In the genomic region with DNA sequence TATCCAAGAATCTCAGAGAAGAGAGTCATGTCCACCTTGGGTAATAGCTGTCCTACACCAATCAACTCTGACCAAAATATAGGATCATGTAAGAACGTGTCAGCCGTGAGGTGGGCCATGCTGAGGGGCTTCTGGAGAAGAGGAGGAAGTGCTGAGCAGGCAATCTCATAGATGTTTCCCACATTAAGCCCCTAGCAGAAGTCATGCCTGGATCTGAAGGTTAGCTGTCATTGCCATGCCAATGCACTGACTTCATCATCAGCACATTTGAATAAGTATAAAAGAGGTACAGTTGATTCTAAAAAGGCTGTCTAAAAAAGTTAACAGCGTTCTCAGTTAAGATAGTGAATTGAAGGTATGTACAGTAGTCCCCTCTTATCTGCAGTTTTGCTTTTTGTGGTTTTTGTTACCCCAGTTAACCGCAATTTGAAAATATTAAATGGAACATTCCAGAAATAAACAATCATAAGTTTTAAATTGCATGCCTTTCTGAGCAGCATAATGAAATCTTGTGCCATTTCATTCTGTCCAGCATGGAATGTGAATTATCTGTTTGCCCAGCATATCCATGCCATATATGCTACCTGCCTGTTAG, we compare ENCODE assay signal across 18 cellular contexts.
DNase-seq lines count a peak whose midpoint lies in the region; ATAC-seq, FAIRE-seq and TF ChIP-seq lines count a peak whose summit lies in the region.
"Had no signal": no experiment of that assay in that cellular context is flagged by ENCODE, and none has a peak within 500 bp of the region (broad histone marks: within the 10 kb centered on the region; RNA-seq: fewer than 3 reads in every experiment).

No MANE protein-coding gene starts in this region.

- H3K79me1 ChIP-seq in neuronal stem cell (ENCODE audit: low read depth, low read length): no peaks in the 10 kb centered on the region

- H3K9ac ChIP-seq in HepG2 (ENCODE audit: insufficient read depth, low read depth, low read length) (no peak overlapping the region), neuronal stem cell (ENCODE audit: low read depth, low read length, poor library complexity) (no peak overlapping the region)

- in situ Hi-C loops in HepG2 (cut with HindIII; ENCODE audit: extremely low pct_ligation_motif_present, low pct_unique_long_range_greater_than_20kb): loop anchor here (5.0 kb wide), 2 partner anchors 116 to 134 kb away; partner anchors contain the start of gene EHBP1

- H4K91ac ChIP-seq in neuronal stem cell (ENCODE audit: low read depth, low read length, poor library complexity): no peak overlapping the region

- H2BK120ac ChIP-seq in neuronal stem cell (ENCODE audit: low read depth, low read length): no peak overlapping the region

- POLR2A ChIA-PET in HepG2 (lab: Yijun Ruan, JAX): interaction anchor here (1.2 kb wide), 1 partner anchor 33 kb away, joined by 6 read pairs; no protein-coding TSS in a partner anchor
- POLR2A ChIA-PET in naive thymus-derived CD8-positive, alpha-beta T cell (lab: Charles Lee): no interaction called here

- no peak for DNase-seq in HepG2 (ENCODE audit: low spot score)
- DNase-seq in right lobe of liver: no peak
- peak; percentile 42 for DNase-seq in astrocyte of the hippocampus (ENCODE audit: low read depth, low spot score)
- peak; percentile 56 for DNase-seq in iris pigment epithelial cell (ENCODE audit: low read depth)
- no peak for DNase-seq in substantia nigra (lab: John Stamatoyannopoulos, UW)
- DNase-seq in neuronal stem cell (ENCODE audit: low spot score): no peak
- no peak for DNase-seq in naive thymus-derived CD8-positive, alpha-beta T cell
- DNase-seq in hepatic stellate cell (ENCODE audit: low spot score): no peak
- DNase-seq: CD4-positive, alpha-beta T cell; DMS153; KG1; NCI-H1417; NCI-H187; NCI-H2107; NCI-H510A treated with DMSO at 0.1 percent for 48 hours; SHP77 had no signal

- H3K36me3 ChIP-seq in HepG2 (replicated peaks in 1 of 2; ENCODE audit: control insufficient read depth in 1 of 2, insufficient read depth in 2 of 2, low read length in 2 of 2): no peaks in the 10 kb centered on the region
- no peaks in the 10 kb centered on the region for H3K36me3 ChIP-seq in right lobe of liver
- H3K36me3 ChIP-seq in neuronal stem cell (replicated peaks in 1 of 2; ENCODE audit: control insufficient read depth in 2 of 2, insufficient read depth in 2 of 2, low read length in 2 of 2): no peaks in the 10 kb centered on the region

- no peak for FAIRE-seq in HepG2 (lab: Jason Lieb, UNC)
- FAIRE-seq: GM12891, H1 had no signal

- no peak overlapping the region for H2BK15ac ChIP-seq in neuronal stem cell (ENCODE audit: low read length)

- peaks cover 95% of the 10 kb centered on the region for H3K4me1 ChIP-seq in HepG2 (ENCODE audit: insufficient read depth, low read length)
- H3K4me1 ChIP-seq in right lobe of liver: peaks cover 0 to 9% (median 3%) of the 10 kb centered on the region in 4 donors
- peaks cover 5 to 6% of the 10 kb centered on the region in 2 donors for H3K4me1 ChIP-seq in neuronal stem cell (ENCODE audit: control insufficient read depth in 2 of 2, insufficient read depth in 1 of 2, low read depth in 1 of 2, low read length in 2 of 2)

- H3K4ac ChIP-seq in neuronal stem cell (ENCODE audit: low read length): no peak overlapping the region

- no peaks in the 10 kb centered on the region for H4K20me1 ChIP-seq in HepG2 (ENCODE audit: insufficient read depth, low read length)

- no peaks in the 10 kb centered on the region for H3K9me3 Mint-ChIP-seq in naive thymus-derived CD8-positive, alpha-beta T cell
- H3K9me3 Mint-ChIP-seq: CD4-positive, alpha-beta T cell had no signal

- TF ChIP-seq CTCF in HepG2 (CRISPR knock-in tag; IDR thresholded peaks at IDR 0.05): no peak
- no peak for TF ChIP-seq CTCF in right lobe of liver (IDR thresholded peaks at IDR 0.05)

- no peak for TF ChIP-seq EP300 in HepG2 (IDR thresholded peaks at IDR 0.05; ENCODE audit: low read depth in 2 of 2, low read length in 2 of 2)
- TF ChIP-seq EP300 in HepG2 (CRISPR knock-in tag; IDR thresholded peaks at IDR 0.05; ENCODE audit: borderline replicate concordance): no peak

- no peak overlapping the region for H2BK5ac ChIP-seq in neuronal stem cell (ENCODE audit: low read length)

- H2AFZ ChIP-seq in HepG2 (ENCODE audit: low read length): no peak overlapping the region
- no peak overlapping the region for H2AFZ ChIP-seq in neuronal stem cell (ENCODE audit: low read length)

- no peak overlapping the region for H3K18ac ChIP-seq in neuronal stem cell (ENCODE audit: low read length)

- WGBS in HepG2 (ENCODE audit: low lambda C conversion rate): 97% methylated on average over 4 of the region's 4 CpGs
- WGBS in right lobe of liver (ENCODE audit: insufficient coverage, low coverage, low lambda C conversion rate, missing lambda C conversion rate): 90% methylated on average over 4 of the region's 4 CpGs
- WGBS in neuronal stem cell (ENCODE audit: extremely low coverage in 2 of 2, insufficient read length in 2 of 2, insufficient replicate concordance in 1 of 2), 2 donors: no CpG with 5 or more reads among the region's 4 CpGs

- H3K79me2 ChIP-seq in HepG2 (ENCODE audit: insufficient read depth, low read length): no peaks in the 10 kb centered on the region

- H3K27ac ChIP-seq in HepG2 (ENCODE audit: extremely low read length, insufficient read depth, low read length) (no peak overlapping the region), right lobe of liver (no peak overlapping the region), substantia nigra (ENCODE audit: low read depth, low read length, poor library complexity, severe bottlenecking) (no peak overlapping the region), neuronal stem cell (replicated peaks; ENCODE audit: low read length) (no peak overlapping the region)

- H3K14ac ChIP-seq in neuronal stem cell (ENCODE audit: low read length): no peak overlapping the region

- no peaks in the 10 kb centered on the region for H3K36me3 Mint-ChIP-seq in naive thymus-derived CD8-positive, alpha-beta T cell

- no peak overlapping the region for H3K23ac ChIP-seq in neuronal stem cell (ENCODE audit: low read depth, low read length, poor library complexity)

- no peak overlapping the region for H3K4me3 ChIP-seq in HepG2 (replicated peaks in 1 of 3; ENCODE audit: insufficient read depth in 1 of 3, low read depth in 2 of 3, low read length in 3 of 3)
- H3K4me3 ChIP-seq in right lobe of liver: no peak overlapping the region
- no peak overlapping the region for H3K4me3 ChIP-seq in neuronal stem cell (ENCODE audit: low read length in 2 of 2)

- H3K9me3 ChIP-seq in HepG2 (ENCODE audit: low read length) (no peaks in the 10 kb centered on the region), right lobe of liver (no peaks in the 10 kb centered on the region), neuronal stem cell (replicated peaks in 1 of 2; ENCODE audit: control insufficient read depth in 2 of 2, insufficient read depth in 1 of 2, low read depth in 1 of 2, low read length in 2 of 2) (no peaks in the 10 kb centered on the region)

- peaks cover 0 to 4% (median under 1%) of the 10 kb centered on the region in 4 donors for H3K4me1 Mint-ChIP-seq in naive thymus-derived CD8-positive, alpha-beta T cell

- no TSS peak for BruUV-seq in HepG2 (replicated peaks; lab: Mats Ljungman, UMichigan)

- no peaks in the 10 kb centered on the region for H3K27me3 ChIP-seq in HepG2 (ENCODE audit: control insufficient read depth in 1 of 2, insufficient read depth in 2 of 2, low read length in 2 of 2)
- H3K27me3 ChIP-seq in right lobe of liver: no peaks in the 10 kb centered on the region
- peaks cover 2 to 19% (median 19%) of the 10 kb centered on the region in 3 experiments for H3K27me3 ChIP-seq in neuronal stem cell (ENCODE audit: control insufficient read depth in 3 of 3, insufficient read depth in 3 of 3, low read depth in 1 of 3, low read length in 3 of 3)

- intact Hi-C loops in HepG2 (cut with micrococcal nuclease; ENCODE audit: unreplicated experiment): no loop called here
- intact Hi-C loops in right lobe of liver (cut with DNase I): loop anchor here (10.0 kb wide), 2 partner anchors 118 to 202 kb away; no protein-coding TSS in a partner anchor

- H4K8ac ChIP-seq in neuronal stem cell (ENCODE audit: low read depth, low read length): no peak overlapping the region

- no peak overlapping the region for H3K27ac Mint-ChIP-seq in naive thymus-derived CD8-positive, alpha-beta T cell
- H3K27ac Mint-ChIP-seq: CD4-positive, alpha-beta T cell had no signal

- H2BK12ac ChIP-seq in neuronal stem cell (ENCODE audit: low read length): no peak overlapping the region

- CTCF ChIA-PET in HepG2 (lab: Yijun Ruan, JAX; ENCODE audit: low intra/inter-chr PET ratio, low total read pairs): no interaction called here

- H3K27me3 Mint-ChIP-seq in naive thymus-derived CD8-positive, alpha-beta T cell: peaks cover 14 to 70% (median 31%) of the 10 kb centered on the region in 5 donors

- H3K4me3 Mint-ChIP-seq in naive thymus-derived CD8-positive, alpha-beta T cell: no peak overlapping the region
- H3K4me3 Mint-ChIP-seq: CD4-positive, alpha-beta T cell had no signal

- no peak for ATAC-seq in HepG2
- ATAC-seq in right lobe of liver: no peak
- ATAC-seq in naive thymus-derived CD8-positive, alpha-beta T cell: no peak

- TF ChIP-seq POLR2A in HepG2 (IDR thresholded peaks at IDR 0.05; ENCODE audit: insufficient read depth in 1 of 2, low read depth in 2 of 2, low read length in 2 of 2) (no peak), right lobe of liver (IDR thresholded peaks at IDR 0.05) (no peak)

- H2AK5ac ChIP-seq in neuronal stem cell (ENCODE audit: low read depth, low read length): no peak overlapping the region

- H3K4me2 ChIP-seq in HepG2 (ENCODE audit: low read depth, low read length): no peak overlapping the region
- H3K4me2 ChIP-seq in neuronal stem cell (ENCODE audit: insufficient read depth, low read length, poor library complexity, severe bottlenecking): no peak overlapping the region

- TF ChIP-seq RAD21 in HepG2 (CRISPR knock-in tag; IDR thresholded peaks at IDR 0.05): no peak

TF ChIP-seq in HepG2, 621 proteins besides CTCF, POLR2A, EP300 and RAD21 (continues in another document):
- no peak for TF ChIP-seq CREB1 (IDR thresholded peaks at IDR 0.05)
- 0 out of 2 replicates have a peak, but pooled peaks have one; percentile 13 for TF ChIP-seq CREB1 (CRISPR knock-in tag; IDR thresholded peaks at IDR 0.05)
- peak; percentile 46; the same call in 1 of the 2 replicates for TF ChIP-seq MAFF (IDR thresholded peaks at IDR 0.05; ENCODE audit: low read depth, low read length)
- TF ChIP-seq, protein P1, sequence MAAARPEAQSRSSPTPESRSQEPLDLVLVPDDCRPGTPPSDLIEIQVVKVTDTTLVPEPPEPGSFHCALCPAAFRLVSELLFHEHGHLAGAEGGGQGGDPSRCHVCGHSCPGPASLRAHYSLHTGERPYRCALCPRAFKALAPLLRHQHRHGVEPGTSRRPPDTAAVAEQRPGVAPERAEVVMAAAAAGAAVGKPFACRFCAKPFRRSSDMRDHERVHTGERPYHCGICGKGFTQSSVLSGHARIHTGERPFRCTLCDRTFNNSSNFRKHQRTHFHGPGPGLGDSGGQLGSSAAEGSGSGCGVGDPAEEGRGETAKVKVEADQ (CRISPR knock-in tag; IDR thresholded peaks at IDR 0.05; ENCODE audit: borderline replicate concordance): 0 out of 2 replicates have a peak, but pooled peaks have one; percentile 11
- no peak for TF ChIP-seq MAF1 (CRISPR knock-in tag; IDR thresholded peaks at IDR 0.05; ENCODE audit: borderline replicate concordance)

Comparison
In these comparisons a context has a peak if more than half of its experiments do, and no peak if none do; other contexts are left out.
1. DNase-seq: peak in astrocyte of the hippocampus (single experiment) and iris pigment epithelial cell (single experiment); none in HepG2 (single experiment), right lobe of liver (0 of 3), substantia nigra (0 of 49), neuronal stem cell (single experiment), naive thymus-derived CD8-positive, alpha-beta T cell (0 of 10) and hepatic stellate cell (single experiment).